Comparison of ENCODE assay signal across 25 cellular contexts in the genomic region with DNA sequence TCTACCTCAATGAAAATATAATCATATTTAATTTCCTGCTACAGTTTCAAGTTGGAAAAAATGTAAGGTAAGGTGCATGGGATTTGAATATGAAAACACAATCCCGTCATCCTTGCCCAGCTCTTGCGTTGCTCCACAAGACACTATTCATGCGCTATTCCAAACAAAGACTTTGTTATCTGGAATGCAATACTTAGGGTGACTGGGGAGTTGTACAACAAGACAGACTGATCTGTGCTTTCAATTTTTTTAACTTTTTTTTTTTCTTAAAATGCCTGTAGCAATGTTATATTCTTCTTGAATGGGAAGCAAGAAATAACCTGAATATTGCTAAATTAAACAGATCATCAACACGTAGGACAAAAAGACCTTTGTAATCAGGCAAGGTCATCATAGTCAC.
"Had no signal": no experiment of that assay in that cellular context is flagged by ENCODE, and none has a peak within 500 bp of the region (broad histone marks: within the 10 kb centered on the region; RNA-seq: fewer than 3 reads in every experiment).

No MANE protein-coding gene starts in this region.

- H3K36me3 Mint-ChIP-seq: activated naive CD4-positive, alpha-beta T cell treated with anti-CD3 and anti-CD28 coated beads, Interleukin-2, amount 10 ng/mL, durations not matched to agents 7 days and 5 days; activated naive CD8-positive, alpha-beta T cell treated with anti-CD3 and anti-CD28 coated beads for 36 hours had no signal

- H3K9me3 ChIP-seq: MG63, Peyer's patch, SJSA1 had no signal

- H3K4me1 Mint-ChIP-seq: activated naive CD4-positive, alpha-beta T cell treated with anti-CD3 and anti-CD28 coated beads, Interleukin-2, amount 10 ng/mL, durations not matched to agents 7 days and 5 days; activated naive CD8-positive, alpha-beta T cell treated with anti-CD3 and anti-CD28 coated beads for 36 hours had no signal

- DNase-seq: activated CD4-positive, alpha-beta T cell treated with anti-CD3 and anti-CD28 coated beads for 4 hours; activated CD8-positive, alpha-beta memory T cell treated with anti-CD3 and anti-CD28 coated beads, Interleukin-2, amount 50 U/mL, for 4 hours; activated CD8-positive, alpha-beta T cell treated with anti-CD3 and anti-CD28 coated beads for 36 hours; activated gamma-delta T cell treated with Interleukin-2 at 50 U/mL for 16 hours; activated naive CD4-positive, alpha-beta T cell treated with anti-CD3 and anti-CD28 coated beads, Interleukin-2, amount 10 ng/mL, durations not matched to agents 7 days and 5 days; activated naive CD8-positive, alpha-beta T cell treated with anti-CD3 and anti-CD28 coated beads for 36 hours; activated T-cell treated with anti-CD3 and anti-CD28 coated beads, Interleukin-2, amount 50 U/mL, for 72 hours; brain microvascular endothelial cell; MG63; NCI-H1105; NCI-H1436 treated with DMSO at 0.1 percent for 48 hours; NCI-H187 treated with DMSO at 0.1 percent for 48 hours; NCI-H2081 treated with DMSO at 0.1 percent for 48 hours; NCI-H2171 treated with DMSO at 0.1 percent for 48 hours; NCI-H226; NCI-H69; NK-92 treated with Interleukin-12 subunit alpha and Interleukin-12 subunit beta, amount 100 ng/mL, for 24 hours; OCI-M1; Peyer's patch; SHP77 had no signal

- H3K36me3 ChIP-seq: brain microvascular endothelial cell, cardiac muscle cell, MG63, Peyer's patch, SJSA1 had no signal

- H3K9me3 Mint-ChIP-seq: activated CD8-positive, alpha-beta T cell treated with anti-CD3 and anti-CD28 coated beads for 36 hours; activated naive CD4-positive, alpha-beta T cell treated with anti-CD3 and anti-CD28 coated beads, Interleukin-2, amount 10 ng/mL, durations not matched to agents 7 days and 5 days; activated naive CD8-positive, alpha-beta T cell treated with anti-CD3 and anti-CD28 coated beads for 36 hours; activated T-cell treated with anti-CD3 and anti-CD28 coated beads, Interleukin-2, amount 50 U/mL, for 72 hours; activated T-helper 2 cell treated with anti-CD3 and anti-CD28 coated beads, Interferon-gamma antibody, Interleukin-2, Interleukin-4, amounts not matched to agents 10 μg/mL and 5 μg/mL and 100 μg/mL, durations not matched to agents 14 hours and 24 hours and 36 hours; T-helper 1 cell treated with Interleukin-12 subunit alpha and Interleukin-12 subunit beta and Interleukin-4 antibody, amounts not matched to agents 30 μg/mL and 1 μg/mL, for 36 hours had no signal

- H3K27ac ChIP-seq: brain microvascular endothelial cell, cardiac muscle cell, Peyer's patch, SJSA1 had no signal

- H3K27me3 Mint-ChIP-seq: activated CD8-positive, alpha-beta T cell treated with anti-CD3 and anti-CD28 coated beads for 36 hours; activated naive CD4-positive, alpha-beta T cell treated with anti-CD3 and anti-CD28 coated beads, Interleukin-2, amount 10 ng/mL, durations not matched to agents 7 days and 5 days had no signal

- H3K27ac Mint-ChIP-seq: activated CD8-positive, alpha-beta T cell treated with anti-CD3 and anti-CD28 coated beads for 36 hours; activated naive CD4-positive, alpha-beta T cell treated with anti-CD3 and anti-CD28 coated beads, Interleukin-2, amount 10 ng/mL, durations not matched to agents 7 days and 5 days; activated naive CD8-positive, alpha-beta T cell treated with anti-CD3 and anti-CD28 coated beads for 36 hours; activated T-cell treated with anti-CD3 and anti-CD28 coated beads, Interleukin-2, amount 50 U/mL, for 72 hours; activated T-helper 2 cell treated with anti-CD3 and anti-CD28 coated beads, Interferon-gamma antibody, Interleukin-2, Interleukin-4, amounts not matched to agents 10 μg/mL and 5 μg/mL and 100 μg/mL, durations not matched to agents 14 hours and 24 hours and 36 hours; T-helper 1 cell treated with Interleukin-12 subunit alpha and Interleukin-12 subunit beta and Interleukin-4 antibody, amounts not matched to agents 30 μg/mL and 1 μg/mL, for 36 hours had no signal

- H3K4me1 ChIP-seq: Peyer's patch, SJSA1 had no signal

- H3K27me3 ChIP-seq: brain microvascular endothelial cell, cardiac muscle cell, MG63, Peyer's patch, SJSA1 had no signal

- H3K4me3 ChIP-seq: cardiac muscle cell, MG63, Peyer's patch, SJSA1 had no signal

- ATAC-seq: activated CD4-positive, CD25-positive, alpha-beta regulatory T cell treated with anti-CD3 and anti-CD28 coated beads, Interleukin-2, amount 50 U/mL, for 24 hours; activated CD8-positive, alpha-beta T cell treated with anti-CD3 and anti-CD28 coated beads for 36 hours; activated T-cell treated with anti-CD3 and anti-CD28 coated beads, Interleukin-2, amount 50 U/mL, for 72 hours had no signal

- H3K4me3 Mint-ChIP-seq: activated CD8-positive, alpha-beta T cell treated with anti-CD3 and anti-CD28 coated beads for 36 hours; activated naive CD4-positive, alpha-beta T cell treated with anti-CD3 and anti-CD28 coated beads, Interleukin-2, amount 10 ng/mL, durations not matched to agents 7 days and 5 days; activated naive CD8-positive, alpha-beta T cell treated with anti-CD3 and anti-CD28 coated beads for 36 hours; activated T-cell treated with anti-CD3 and anti-CD28 coated beads, Interleukin-2, amount 50 U/mL, for 72 hours; T-helper 1 cell treated with Interleukin-12 subunit alpha and Interleukin-12 subunit beta and Interleukin-4 antibody, amounts not matched to agents 30 μg/mL and 1 μg/mL, for 36 hours had no signal
